In the genomic region with DNA sequence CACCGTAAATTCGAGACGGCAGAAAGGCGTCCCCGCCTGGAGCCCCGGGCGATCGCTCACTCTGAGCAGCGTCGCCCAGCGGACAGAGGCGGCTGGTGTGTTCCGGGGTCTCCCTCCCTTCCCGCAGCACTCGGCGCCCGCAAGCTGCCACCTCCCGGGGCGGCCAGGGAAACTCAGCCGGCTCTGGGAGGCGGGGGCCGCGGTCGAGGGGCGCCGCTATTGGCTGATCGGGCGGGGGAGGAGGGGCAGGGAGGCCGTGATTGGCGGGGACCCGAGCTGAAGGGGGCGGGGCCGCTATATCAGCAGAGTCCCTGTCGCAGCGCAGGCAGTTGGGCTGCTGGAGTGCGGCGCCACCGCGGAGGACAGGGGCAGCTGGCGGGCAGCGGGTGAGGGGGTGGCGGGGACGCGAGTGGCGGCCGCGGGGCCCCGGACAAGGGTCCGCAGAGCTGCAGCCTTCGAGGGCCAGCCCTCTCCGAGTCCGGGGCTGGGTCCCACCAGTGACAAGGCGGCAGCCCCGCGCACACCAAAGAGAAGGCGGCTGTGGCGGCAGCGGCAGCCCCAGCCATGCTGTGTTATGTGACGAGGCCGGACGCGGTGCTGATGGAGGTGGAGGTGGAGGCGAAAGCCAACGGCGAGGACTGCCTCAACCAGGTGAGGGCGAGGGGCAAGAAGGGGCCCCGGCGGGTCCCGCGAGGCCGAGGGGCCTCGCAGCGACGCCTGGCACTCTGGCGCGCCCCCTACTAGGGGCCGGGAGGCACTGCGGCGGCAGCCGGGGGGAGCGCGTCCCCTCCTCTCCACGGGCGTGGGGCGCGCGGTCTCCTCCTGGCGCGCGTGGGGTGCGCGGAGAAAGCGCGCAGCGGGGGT, we compare ENCODE assay signal across 8 cellular contexts. TPM values are rescaled to one million over a fixed set of nuclear protein-coding genes. Genes with fewer than 3 reads are reported as not detected.
DNase-seq lines count a peak whose midpoint lies in the region; ATAC-seq and TF ChIP-seq lines count a peak whose summit lies in the region.

Gene MYLIP, plus strand, starts transcription at position 328 of the 864 bp plus-strand sequence. Its CDS starts 237 bp downstream, at position 565.

- no peaks in the 10 kb centered on the region for H3K9me3 Mint-ChIP-seq in natural killer cell treated with Interleukin-12 subunit alpha and Interleukin-12 subunit beta and Interleukin-15 and Interleukin-18, amount 100 ng/mL, for 72 hours

- H3K27ac ChIP-seq in RWPE2 (ENCODE audit: poor library complexity, severe bottlenecking), result peak within 1 kb of the TSS; percentile 53

- peak within 1 kb of the TSS; percentile 93 for H3K9ac ChIP-seq in Loucy (ENCODE audit: low read depth, low read length, poor library complexity, severe bottlenecking)

- ATAC-seq in RWPE2 (ENCODE audit: low read depth), result peak; percentile 78
- ATAC-seq in natural killer cell treated with Interleukin-12 subunit alpha and Interleukin-12 subunit beta and Interleukin-15 and Interleukin-18, amount 100 ng/mL, for 72 hours, result peak; percentile 93 to 94

- peak within 1 kb of the TSS; percentile 87 for H3K4me3 Mint-ChIP-seq in natural killer cell treated with Interleukin-12 subunit alpha and Interleukin-12 subunit beta and Interleukin-15 and Interleukin-18, amount 100 ng/mL, for 72 hours

- H3K27ac Mint-ChIP-seq in natural killer cell treated with Interleukin-12 subunit alpha and Interleukin-12 subunit beta and Interleukin-15 and Interleukin-18, amount 100 ng/mL, for 72 hours, result peak within 1 kb of the TSS; percentile 79 to 85

- H3F3A ChIP-seq in Loucy (ENCODE audit: low read depth), result 0 out of 2 replicates have a peak, but pooled peaks cover 5% of the 10 kb centered on the region

- DNase-seq in G401 (ENCODE audit: low spot score) (peak; percentile 94), H7 (peak; percentile 99), RWPE2 (ENCODE audit: low spot score) (peak; percentile 93), fibroblast of pulmonary artery (ENCODE audit: low read depth) (peak; percentile 91)
- peak; percentile 98 for DNase-seq in activated T-helper 9 cell treated with anti-CD3 and anti-CD28 coated beads, Interleukin-2, amount 50 U/mL, for 16 hours (ENCODE audit: low read depth)
- DNase-seq in natural killer cell treated with Interleukin-12 subunit alpha and Interleukin-12 subunit beta and Interleukin-15 and Interleukin-18, amount 100 ng/mL, for 72 hours (ENCODE audit: low spot score), result peak; percentile 97
- DNase-seq in stimulated activated naive CD4-positive, alpha-beta T cell treated with Interleukin-2 at 50 U/mL for 16 hours (lab: John Stamatoyannopoulos, UW), result peak; percentile 96

- H4K20me1 ChIP-seq in Loucy (ENCODE audit: insufficient read depth, low read length, poor library complexity, severe bottlenecking), result peaks cover 45% of the 10 kb centered on the region

- TF ChIP-seq CTCF in Loucy (conservative IDR thresholded peaks at IDR 0.05; ENCODE audit: low read length), result peak; percentile 71
- TF ChIP-seq CTCF in RWPE2 (IDR thresholded peaks at IDR 0.05; ENCODE audit: poor library complexity, severe bottlenecking), result peak; percentile 67
- peak; percentile 50 for TF ChIP-seq CTCF in fibroblast of pulmonary artery (IDR thresholded peaks at IDR 0.05; ENCODE audit: low read length, missing control alignments)

- H3K4me1 ChIP-seq in Loucy (ENCODE audit: insufficient read depth, low read length, poor library complexity, severe bottlenecking) (peaks cover 38% of the 10 kb centered on the region), RWPE2 (ENCODE audit: insufficient read depth, poor library complexity, severe bottlenecking) (peaks cover 18% of the 10 kb centered on the region)

- no peaks in the 10 kb centered on the region; the same call in 1 of the 2 replicates for H3K27me3 ChIP-seq in H7 (ENCODE audit: control insufficient read depth, insufficient read depth, low read length)
- no peaks in the 10 kb centered on the region for H3K27me3 ChIP-seq in Loucy (ENCODE audit: insufficient read depth, low read length, poor library complexity, severe bottlenecking)
- H3K27me3 ChIP-seq in RWPE2 (ENCODE audit: insufficient read depth, poor library complexity, severe bottlenecking), result no peaks in the 10 kb centered on the region

- H3K9me2 ChIP-seq in Loucy (replicated peaks; ENCODE audit: low read depth, low read length), result no peaks in the 10 kb centered on the region

- peak within 1 kb of the TSS; percentile 85 for H3K4me3 ChIP-seq in H7 (ENCODE audit: insufficient read depth, low read depth, low read length)
- peak within 1 kb of the TSS; percentile 88 for H3K4me3 ChIP-seq in Loucy (ENCODE audit: low read length, poor library complexity, severe bottlenecking)
- H3K4me3 ChIP-seq in RWPE2 (ENCODE audit: severe bottlenecking), result peak within 1 kb of the TSS; percentile 81
- peak within 1 kb of the TSS; percentile 78 for H3K4me3 ChIP-seq in fibroblast of pulmonary artery (replicated peaks; ENCODE audit: low read depth, low read length)

- H3K4me1 Mint-ChIP-seq in natural killer cell treated with Interleukin-12 subunit alpha and Interleukin-12 subunit beta and Interleukin-15 and Interleukin-18, amount 100 ng/mL, for 72 hours (ENCODE audit: low read depth in 2 of 2), result peaks cover 38 to 40% of the 10 kb centered on the region in 2 donors

- H3K4me2 ChIP-seq in Loucy (ENCODE audit: low read depth, low read length, poor library complexity, severe bottlenecking), result peak within 1 kb of the TSS; percentile 94

- H3K36me3 ChIP-seq in H7 (replicated peaks; ENCODE audit: control insufficient read depth, insufficient read depth, low read length) (peaks cover 1% of the 10 kb centered on the region; the same call in 1 of the 2 replicates), Loucy (ENCODE audit: insufficient read depth, low read length) (no peaks in the 10 kb centered on the region), RWPE2 (ENCODE audit: low read depth) (peaks cover 4% of the 10 kb centered on the region; the same call in 1 of the 2 replicates)

- in situ Hi-C loops in G401 (cut with HindIII; ENCODE audit: low sequenced_read_pairs), result no loop called here

- H2AFZ ChIP-seq in Loucy (ENCODE audit: low read length), result peak within 1 kb of the TSS; percentile 57

- H3K79me2 ChIP-seq in Loucy (ENCODE audit: insufficient read depth, low read length), result peaks cover 51% of the 10 kb centered on the region

- no peaks in the 10 kb centered on the region for H3K9me3 ChIP-seq in Loucy (ENCODE audit: insufficient read depth, low read depth, low read length)
- no peaks in the 10 kb centered on the region for H3K9me3 ChIP-seq in RWPE2 (ENCODE audit: severe bottlenecking)

- peaks cover 5% of the 10 kb centered on the region for H3K36me3 Mint-ChIP-seq in natural killer cell treated with Interleukin-12 subunit alpha and Interleukin-12 subunit beta and Interleukin-15 and Interleukin-18, amount 100 ng/mL, for 72 hours

- H3K27me3 Mint-ChIP-seq in natural killer cell treated with Interleukin-12 subunit alpha and Interleukin-12 subunit beta and Interleukin-15 and Interleukin-18, amount 100 ng/mL, for 72 hours, result no peaks in the 10 kb centered on the region

RNA-seq across cellular contexts. Expression of gene MYLIP, which starts in this region (rescaled TPM):
- total RNA-seq in G401 (2014; rRNA removed; shearing (Covaris generic)), result 2.0 and 3.7 TPM in 2 replicates
- 10.6 and 27.9 TPM in 2 replicates for total RNA-seq in H7 (2014; rRNA removed; shearing (Covaris generic))
- total RNA-seq in natural killer cell treated with Interleukin-12 subunit alpha and Interleukin-12 subunit beta and Interleukin-15 and Interleukin-18, amount 100 ng/mL, for 72 hours, result 10 to 100 TPM; 12.2 to 18.1 TPM

Comparison
In these comparisons a context has a peak if more than half of its experiments do, and no peak if none do; other contexts are left out.
1. Peak in every context shown above with its lines: DNase-seq, ATAC-seq, H3K4me3 ChIP-seq and H3K27ac ChIP-seq.